In genomic region chr12:21691515-21691914, GRCh38 we compare ENCODE assay signal across 18 cellular contexts. TPM values are rescaled to one million over a fixed set of nuclear protein-coding genes. Genes with fewer than 3 reads are reported as not detected.
A peak's percentile ranks its signal among the peaks of the same experiment; 100 is the strongest.
DNase-seq lines count a peak whose midpoint lies in the region; ATAC-seq, FAIRE-seq and TF ChIP-seq lines count a peak whose summit lies in the region.
"Had no signal": no experiment of that assay in that cellular context is flagged by ENCODE, and none has a peak within 500 bp of the region (broad histone marks: within the 10 kb centered on the region; RNA-seq: fewer than 3 reads in every experiment).

No MANE protein-coding gene starts in this region.

- no peak overlapping the region for H3K27ac ChIP-seq in CD8-positive, alpha-beta T cell (ENCODE audit: low read depth, low read length)
- H3K27ac ChIP-seq: A549, C4-2B, HL-60 had no signal

- peaks cover 8% of the 10 kb centered on the region for H3K36me3 Mint-ChIP-seq in activated naive CD4-positive, alpha-beta T cell treated with anti-CD3 and anti-CD28 coated beads, Interleukin-2, amount 10 ng/mL, durations not matched to agents 7 days and 5 days
- peaks cover 12% of the 10 kb centered on the region for H3K36me3 Mint-ChIP-seq in CD8-positive, alpha-beta T cell
- H3K36me3 Mint-ChIP-seq in activated T-helper 17 cell treated with anti-CD3 and anti-CD28 coated beads, Interleukin-2, amount 50 U/mL, for 72 hours (ENCODE audit: low read depth) = no peaks in the 10 kb centered on the region

- CTCF ChIA-PET in activated naive CD4-positive, alpha-beta T cell treated with anti-CD3 and anti-CD28 coated beads, Interleukin-2, amount 10 ng/mL, durations not matched to agents 7 days and 5 days (lab: Charles Lee) = interaction anchor here (0.6 kb wide), 2 partner anchors 51 to 157 kb away, joined by 3 read pairs; no protein-coding TSS in a partner anchor
- CTCF ChIA-PET in CD8-positive, alpha-beta T cell (lab: Charles Lee) = interaction anchor here (1.1 to 3.8 kb wide), 6 partner anchors 8 to 327 kb away, joined by 3 to 23 read pairs (median 4); no protein-coding TSS in a partner anchor

- intact Hi-C loops in CD8-positive, alpha-beta T cell (cut with DNase I, micrococcal nuclease) = loop anchor here in 1 of 2 experiments (5.0 kb wide), 1 partner anchor 936 kb away; the partner anchor contains the start of gene ETNK1

- H3K4me1 ChIP-seq in CD8-positive, alpha-beta T cell (ENCODE audit: insufficient read depth, low read length) = peaks cover 20% of the 10 kb centered on the region
- H3K4me1 ChIP-seq: A549, BE2C had no signal

- no peak overlapping the region for H3K4me3 ChIP-seq in CD8-positive, alpha-beta T cell (ENCODE audit: low read depth, low read length)
- H3K4me3 ChIP-seq: A549, GM23338 had no signal

- FAIRE-seq in D721Med (lab: Jason Lieb, UNC) = no peak
- FAIRE-seq: A549, G401.6, GM12892 had no signal

- DNase-seq in activated naive CD4-positive, alpha-beta T cell treated with anti-CD3 and anti-CD28 coated beads, Interleukin-2, amount 10 ng/mL, durations not matched to agents 7 days and 5 days = no peak
- DNase-seq in activated naive CD4-positive, alpha-beta T cell treated with Interleukin-2 at 50 U/mL for 16 hours = no peak
- DNase-seq in CD8-positive, alpha-beta T cell = no peak
- DNase-seq in stimulated activated CD4-positive, alpha-beta T cell treated with anti-CD3 and anti-CD28 coated beads, Interleukin-15, amount 100 ng/mL, for 24 hours = no peak
- DNase-seq in D721Med (ENCODE audit: insufficient read length, low spot score) (no peak), NAMALWA (ENCODE audit: low spot score) (no peak)
- DNase-seq: BE2C, DMS153, DMS79 treated with DMSO at 0.1 percent for 48 hours, EL, H7 had no signal

- no peak for TF ChIP-seq CTCF in CD8-positive, alpha-beta T cell (IDR thresholded peaks at IDR 0.05)
- no peak for TF ChIP-seq CTCF in D721Med (IDR thresholded peaks at IDR 0.05; ENCODE audit: insufficient read depth, missing control alignments)

- no peak for ATAC-seq in CD8-positive, alpha-beta T cell
- peak; percentile 73 for ATAC-seq in activated T-helper 17 cell treated with anti-CD3 and anti-CD28 coated beads, Interleukin-2, amount 50 U/mL, for 72 hours (replicated peaks)
- ATAC-seq: A549, GM23338 had no signal

- peaks cover 24% of the 10 kb centered on the region for H3K4me1 Mint-ChIP-seq in activated naive CD4-positive, alpha-beta T cell treated with anti-CD3 and anti-CD28 coated beads, Interleukin-2, amount 10 ng/mL, durations not matched to agents 7 days and 5 days
- peaks cover 26% of the 10 kb centered on the region for H3K4me1 Mint-ChIP-seq in CD8-positive, alpha-beta T cell (ENCODE audit: low read depth)
- peaks cover 14% of the 10 kb centered on the region for H3K4me1 Mint-ChIP-seq in activated T-helper 17 cell treated with anti-CD3 and anti-CD28 coated beads, Interleukin-2, amount 50 U/mL, for 72 hours

- peaks cover 11% of the 10 kb centered on the region for H3K9me3 ChIP-seq in CD8-positive, alpha-beta T cell (ENCODE audit: low read length)
- H3K9me3 ChIP-seq: BE2C had no signal

- no peak overlapping the region for H3K4me3 Mint-ChIP-seq in activated naive CD4-positive, alpha-beta T cell treated with anti-CD3 and anti-CD28 coated beads, Interleukin-2, amount 10 ng/mL, durations not matched to agents 7 days and 5 days
- H3K4me3 Mint-ChIP-seq in CD8-positive, alpha-beta T cell = no peak overlapping the region
- no peak overlapping the region for H3K4me3 Mint-ChIP-seq in activated T-helper 17 cell treated with anti-CD3 and anti-CD28 coated beads, Interleukin-2, amount 50 U/mL, for 72 hours
- H3K4me3 Mint-ChIP-seq: GM23338 had no signal

- POLR2A ChIA-PET in CD8-positive, alpha-beta T cell (lab: Charles Lee) = interaction anchor here (0.9 to 1.3 kb wide), 2 partner anchors 9 to 11 kb away, joined by 3 to 4 read pairs; no protein-coding TSS in a partner anchor

- H3K27me3 ChIP-seq in CD8-positive, alpha-beta T cell (ENCODE audit: insufficient read depth, low read length) = no peaks in the 10 kb centered on the region
- H3K27me3 ChIP-seq: BE2C had no signal

- no peaks in the 10 kb centered on the region for H3K36me3 ChIP-seq in CD8-positive, alpha-beta T cell (ENCODE audit: insufficient read depth, low read length)
- H3K36me3 ChIP-seq: BE2C had no signal

- no peaks in the 10 kb centered on the region for H3K27me3 Mint-ChIP-seq in activated naive CD4-positive, alpha-beta T cell treated with anti-CD3 and anti-CD28 coated beads, Interleukin-2, amount 10 ng/mL, durations not matched to agents 7 days and 5 days
- H3K27me3 Mint-ChIP-seq in CD8-positive, alpha-beta T cell (ENCODE audit: low read depth) = no peaks in the 10 kb centered on the region
- no peaks in the 10 kb centered on the region for H3K27me3 Mint-ChIP-seq in activated T-helper 17 cell treated with anti-CD3 and anti-CD28 coated beads, Interleukin-2, amount 50 U/mL, for 72 hours

- H3K9me3 Mint-ChIP-seq in activated naive CD4-positive, alpha-beta T cell treated with anti-CD3 and anti-CD28 coated beads, Interleukin-2, amount 10 ng/mL, durations not matched to agents 7 days and 5 days = peaks cover 19% of the 10 kb centered on the region
- H3K9me3 Mint-ChIP-seq in CD8-positive, alpha-beta T cell = peaks cover 14% of the 10 kb centered on the region
- H3K9me3 Mint-ChIP-seq in activated T-helper 17 cell treated with anti-CD3 and anti-CD28 coated beads, Interleukin-2, amount 50 U/mL, for 72 hours = peaks cover 12% of the 10 kb centered on the region

- H3K27ac Mint-ChIP-seq in activated naive CD4-positive, alpha-beta T cell treated with anti-CD3 and anti-CD28 coated beads, Interleukin-2, amount 10 ng/mL, durations not matched to agents 7 days and 5 days = peak overlapping the region; percentile 78
- peak overlapping the region; percentile 45 for H3K27ac Mint-ChIP-seq in CD8-positive, alpha-beta T cell
- H3K27ac Mint-ChIP-seq in activated T-helper 17 cell treated with anti-CD3 and anti-CD28 coated beads, Interleukin-2, amount 50 U/mL, for 72 hours = peak overlapping the region; percentile 9
- H3K27ac Mint-ChIP-seq: GM23338 had no signal

RNA-seq across cellular contexts. Expression of gene LDHB, which starts 33.9 kb away (rescaled TPM):
- 100 to 1,000 TPM; 492 to 577 TPM for total RNA-seq in CD8-positive, alpha-beta T cell
- 1,000 to 10,000 TPM; 1,054 to 1,593 TPM for total RNA-seq in activated T-helper 17 cell treated with anti-CD3 and anti-CD28 coated beads, Interleukin-2, amount 50 U/mL, for 72 hours

Comparison
In these comparisons a context has a peak if more than half of its experiments do, and no peak if none do; other contexts are left out.
1. H3K27ac Mint-ChIP-seq: peak in every context shown above with its lines; median percentile 78 in activated naive CD4-positive, alpha-beta T cell treated with anti-CD3 and anti-CD28 coated beads, Interleukin-2, amount 10 ng/mL, durations not matched to agents 7 days and 5 days; 45 in CD8-positive, alpha-beta T cell; 9 in activated T-helper 17 cell treated with anti-CD3 and anti-CD28 coated beads, Interleukin-2, amount 50 U/mL, for 72 hours.